In the genomic region with DNA sequence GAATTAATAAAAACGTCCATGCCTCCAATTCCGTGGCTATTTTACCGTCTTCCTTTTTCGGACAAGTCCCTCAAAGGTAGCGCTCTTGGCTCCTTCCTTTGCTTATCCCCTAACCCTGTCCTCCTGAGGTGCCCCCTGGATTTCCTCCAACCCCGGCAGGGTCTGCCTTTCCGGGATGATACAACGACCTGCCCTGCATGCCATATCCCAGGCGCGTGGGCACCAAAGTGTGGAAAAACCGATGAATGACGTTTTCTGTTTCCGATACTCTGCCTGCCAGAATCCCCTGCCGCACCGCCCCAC, we compare ENCODE assay signal across 9 cellular contexts. TPM values are rescaled to one million over a fixed set of nuclear protein-coding genes. Genes with fewer than 3 reads are reported as not detected.
A peak's percentile ranks its signal among the peaks of the same experiment; 100 is the strongest.
DNase-seq lines count a peak whose midpoint lies in the region; ATAC-seq, FAIRE-seq and TF ChIP-seq lines count a peak whose summit lies in the region.
"Had no signal": no experiment of that assay in that cellular context is flagged by ENCODE, and none has a peak within 500 bp of the region (broad histone marks: within the 10 kb centered on the region; RNA-seq: fewer than 3 reads in every experiment).

No MANE protein-coding gene starts in this region.

- peak overlapping the region; percentile 92 for H3K4me2 ChIP-seq in HepG2 (ENCODE audit: low read depth, low read length)

- H3K27me3 ChIP-seq in HepG2 (ENCODE audit: control insufficient read depth in 1 of 2, insufficient read depth in 2 of 2, low read length in 2 of 2) (no peaks in the 10 kb centered on the region), testis (no peaks in the 10 kb centered on the region)

- POLR2A ChIA-PET in activated CD4-positive, alpha-beta T cell treated with anti-CD3 and anti-CD28 coated beads, Interleukin-2, amount 10 ng/mL, durations not matched to agents 7 days and 5 days (lab: Charles Lee) = no interaction called here
- POLR2A ChIA-PET in HepG2 (lab: Yijun Ruan, JAX) = no interaction called here

- no peaks in the 10 kb centered on the region for H4K20me1 ChIP-seq in HepG2 (ENCODE audit: insufficient read depth, low read length)

- no peak for TF ChIP-seq EP300 in HepG2 (IDR thresholded peaks at IDR 0.05; ENCODE audit: low read depth in 2 of 2, low read length in 2 of 2)
- no peak for TF ChIP-seq EP300 in HepG2 (CRISPR knock-in tag; IDR thresholded peaks at IDR 0.05; ENCODE audit: borderline replicate concordance)

- H3K79me2 ChIP-seq in HepG2 (ENCODE audit: insufficient read depth, low read length) = peaks cover 3% of the 10 kb centered on the region

- H3K9ac ChIP-seq in HepG2 (ENCODE audit: insufficient read depth, low read depth, low read length) = peak overlapping the region; percentile 83

- H3K9me3 Mint-ChIP-seq in activated CD4-positive, alpha-beta T cell treated with anti-CD3 and anti-CD28 coated beads, Interleukin-2, amount 10 ng/mL, durations not matched to agents 7 days and 5 days = no peaks in the 10 kb centered on the region

- H3K36me3 ChIP-seq in HepG2 (replicated peaks in 1 of 2; ENCODE audit: control insufficient read depth in 1 of 2, insufficient read depth in 2 of 2, low read length in 2 of 2) (peaks cover 3 to 12% of the 10 kb centered on the region in 2 experiments; a peak in 2 of 5 replicates), testis (ENCODE audit: low read depth, missing control alignments) (no peaks in the 10 kb centered on the region)

- 70% methylated on average over 12 of the region's 15 CpGs for WGBS in HepG2 (ENCODE audit: low lambda C conversion rate)
- WGBS in testis, 2 donors = 16 to 20% methylated on average over 7 to 8 of the region's 15 CpGs

- BruUV-seq in HepG2 (replicated peaks; lab: Mats Ljungman, UMichigan) = no TSS peak

- intact Hi-C loops in HepG2 (cut with micrococcal nuclease; ENCODE audit: unreplicated experiment) (no loop called here), testis (cut with DNase I; ENCODE audit: low total_unique reads) (no loop called here)

- H3K4me3 ChIP-seq in astrocyte of the cerebellum (ENCODE audit: low read depth, low read length) (peak overlapping the region; percentile 72), HepG2 (replicated peaks in 1 of 3; ENCODE audit: insufficient read depth in 1 of 3, low read depth in 2 of 3, low read length in 3 of 3) (peak overlapping the region; percentile 77 to 81 (median 79); a peak in 5 of 6 replicates), testis (peak overlapping the region; percentile 57 to 71)

- DNase-seq in activated CD4-positive, alpha-beta T cell treated with anti-CD3 and anti-CD28 coated beads, Interleukin-2, amount 10 ng/mL, durations not matched to agents 7 days and 5 days = no peak
- no peak for DNase-seq in activated CD4-positive, alpha-beta T cell treated with anti-CD3 and anti-CD28 coated beads for 48 hours
- DNase-seq in astrocyte of the cerebellum (ENCODE audit: low read depth) (no peak), HepG2 (ENCODE audit: low spot score) (no peak), testis (peak; percentile 12), NCI-H226 (no peak), NCI-H2029 treated with DMSO at 0.1 percent for 48 hours (lab: John Stamatoyannopoulos, UW) (no peak), SIG-M5 treated with dmso at 0.1 percent for 504 hours (lab: John Stamatoyannopoulos, UW; ENCODE audit: unreplicated experiment) (no peak)

- ATAC-seq in HepG2 = no peak

- peak overlapping the region; percentile 96 for H3K27ac Mint-ChIP-seq in activated CD4-positive, alpha-beta T cell treated with anti-CD3 and anti-CD28 coated beads, Interleukin-2, amount 10 ng/mL, durations not matched to agents 7 days and 5 days

- H3K27me3 Mint-ChIP-seq in activated CD4-positive, alpha-beta T cell treated with anti-CD3 and anti-CD28 coated beads, Interleukin-2, amount 10 ng/mL, durations not matched to agents 7 days and 5 days = peaks cover 12% of the 10 kb centered on the region

- TF ChIP-seq RAD21 in HepG2 (CRISPR knock-in tag; IDR thresholded peaks at IDR 0.05) = no peak

- H2AFZ ChIP-seq in HepG2 (ENCODE audit: low read length) = peak overlapping the region; percentile 72

- peak overlapping the region; percentile 97 for H3K4me3 Mint-ChIP-seq in activated CD4-positive, alpha-beta T cell treated with anti-CD3 and anti-CD28 coated beads, Interleukin-2, amount 10 ng/mL, durations not matched to agents 7 days and 5 days

- no peaks in the 10 kb centered on the region for H3K9me3 ChIP-seq in HepG2 (ENCODE audit: low read length)
- no peaks in the 10 kb centered on the region for H3K9me3 ChIP-seq in testis

- in situ Hi-C loops in astrocyte of the cerebellum (cut with HindIII; ENCODE audit: low sequenced_read_pairs) (no loop called here), HepG2 (cut with HindIII; ENCODE audit: extremely low pct_ligation_motif_present, low pct_unique_long_range_greater_than_20kb) (no loop called here)

- no peak for FAIRE-seq in HepG2 (lab: Jason Lieb, UNC)

- TF ChIP-seq POLR2A in HepG2 (IDR thresholded peaks at IDR 0.05; ENCODE audit: insufficient read depth in 1 of 2, low read depth in 2 of 2, low read length in 2 of 2) (no peak), testis (IDR thresholded peaks at IDR 0.05) (no peak)

- H3K36me3 Mint-ChIP-seq in activated CD4-positive, alpha-beta T cell treated with anti-CD3 and anti-CD28 coated beads, Interleukin-2, amount 10 ng/mL, durations not matched to agents 7 days and 5 days (ENCODE audit: low read depth) = peaks cover 20% of the 10 kb centered on the region

- H3K27ac ChIP-seq in HepG2 (ENCODE audit: extremely low read length, insufficient read depth, low read length) = no peak overlapping the region
- H3K27ac ChIP-seq in testis = no peak overlapping the region

- CTCF ChIA-PET in activated CD4-positive, alpha-beta T cell treated with anti-CD3 and anti-CD28 coated beads, Interleukin-2, amount 10 ng/mL, durations not matched to agents 7 days and 5 days (lab: Charles Lee) = no interaction called here
- CTCF ChIA-PET in HepG2 (lab: Yijun Ruan, JAX; ENCODE audit: low intra/inter-chr PET ratio, low total read pairs) = no interaction called here

- H3K4me1 ChIP-seq in HepG2 (ENCODE audit: insufficient read depth, low read length) = 0 out of 2 replicates have a peak, but pooled peaks cover 4% of the 10 kb centered on the region
- no peaks in the 10 kb centered on the region for H3K4me1 ChIP-seq in testis

- no peak for TF ChIP-seq CTCF in astrocyte of the cerebellum (IDR thresholded peaks at IDR 0.05; ENCODE audit: low read depth, low read length, missing control alignments)
- no peak for TF ChIP-seq CTCF in HepG2 (CRISPR knock-in tag; IDR thresholded peaks at IDR 0.05)
- no peak for TF ChIP-seq CTCF in testis (IDR thresholded peaks at IDR 0.05)

- H3K4me1 Mint-ChIP-seq in activated CD4-positive, alpha-beta T cell treated with anti-CD3 and anti-CD28 coated beads, Interleukin-2, amount 10 ng/mL, durations not matched to agents 7 days and 5 days = peaks cover 9% of the 10 kb centered on the region

RNA-seq across cellular contexts. Expression of gene CSTF2, which starts 0.7 kb away (rescaled TPM):
- 10 to 100 TPM; 33.9 to 35.8 TPM for total RNA-seq in activated CD4-positive, alpha-beta T cell treated with anti-CD3 and anti-CD28 coated beads, Interleukin-2, amount 10 ng/mL, durations not matched to agents 7 days and 5 days
- total RNA-seq in HepG2 (2016; rRNA removed; fragmentation: Illumina TruSeq; extraction: Trizol) (26.7 and 37.1 TPM in 2 replicates), testis (10 to 100 TPM; 42.2 to 44.4 TPM)
- total RNA-seq in HepG2 (2016; cell fraction: cytosol; rRNA removed; fragmentation: Illumina TruSeq; extraction: Trizol; ENCODE audit: low read depth) = 2.6 TPM in 2 replicates
- total RNA-seq in HepG2 (2016; cell fraction: insoluble cytoplasmic fraction; rRNA removed; fragmentation: Illumina TruSeq; extraction: Trizol) = 28.4 and 38.8 TPM in 2 replicates
- 4.4 and 7.8 TPM in 2 replicates for total RNA-seq in HepG2 (2016; cell fraction: membrane; rRNA removed; fragmentation: Illumina TruSeq; extraction: Trizol)
- 15.9 and 17.5 TPM in 2 replicates for total RNA-seq in HepG2 (2016; cell fraction: nucleus; rRNA removed; fragmentation: Illumina TruSeq; extraction: Trizol)
- polyA plus RNA-seq in HepG2 (2011; rRNA removed) (17.5 and 19.7 TPM in 2 replicates), testis (ENCODE audit: insufficient read depth, low read depth, low replicate concordance) (33.2 TPM)
- 16.1 and 18.3 TPM in 2 replicates for polyA plus RNA-seq in HepG2 (2011; cell fraction: cytosol; rRNA removed)
- polyA plus RNA-seq in HepG2 (2011; cell fraction: nucleus; rRNA removed) = 22.1 and 24.2 TPM in 2 replicates
- polyA plus RNA-seq in HepG2 (2012) = 13.3 and 15.0 TPM in 2 replicates
- 1.8 and 2.3 TPM in 2 replicates for polyA plus RNA-seq in HepG2 (2016; cell fraction: cytosol; fragmentation: Illumina TruSeq; extraction: Trizol; ENCODE audit: low read depth)
- 36.3 and 37.4 TPM in 2 replicates for polyA plus RNA-seq in HepG2 (2016; cell fraction: insoluble cytoplasmic fraction; fragmentation: Illumina TruSeq; extraction: Trizol; ENCODE audit: low read depth)
- 3.6 and 3.7 TPM in 2 replicates for polyA plus RNA-seq in HepG2 (2016; cell fraction: membrane; fragmentation: Illumina TruSeq; extraction: Trizol; ENCODE audit: low read depth)
- polyA plus RNA-seq in HepG2 (2016; cell fraction: nucleus; fragmentation: Illumina TruSeq; extraction: Trizol; ENCODE audit: insufficient read depth, low read depth) = 18.3 and 22.2 TPM in 2 replicates
- polyA minus RNA-seq in HepG2 (2011; rRNA and poly(A)+ RNA removed; ENCODE audit: low replicate concordance) = 17.2 and 69.4 TPM in 2 replicates
- polyA minus RNA-seq in HepG2 (2011; cell fraction: cytosol; rRNA and poly(A)+ RNA removed) = 7.8 and 9.5 TPM in 2 replicates
- polyA minus RNA-seq in HepG2 (2011; cell fraction: nucleus; rRNA and poly(A)+ RNA removed) = 12.4 and 13.7 TPM in 2 replicates

RNA-seq across cellular contexts. Expression of gene NOX1, which starts 54.7 kb away (rescaled TPM):
- total RNA-seq in activated CD4-positive, alpha-beta T cell treated with anti-CD3 and anti-CD28 coated beads, Interleukin-2, amount 10 ng/mL, durations not matched to agents 7 days and 5 days = not detected
- not detected in 2 replicates for total RNA-seq in HepG2 (2016; rRNA removed; fragmentation: Illumina TruSeq; extraction: Trizol)
- not detected in 2 replicates for total RNA-seq in HepG2 (2016; cell fraction: cytosol; rRNA removed; fragmentation: Illumina TruSeq; extraction: Trizol; ENCODE audit: low read depth)
- total RNA-seq in HepG2 (2016; cell fraction: insoluble cytoplasmic fraction; rRNA removed; fragmentation: Illumina TruSeq; extraction: Trizol) = not detected in 2 replicates
- total RNA-seq in HepG2 (2016; cell fraction: membrane; rRNA removed; fragmentation: Illumina TruSeq; extraction: Trizol) = not detected in 2 replicates
- not detected in 2 replicates for total RNA-seq in HepG2 (2016; cell fraction: nucleus; rRNA removed; fragmentation: Illumina TruSeq; extraction: Trizol)
- 0.07 and 0.10 TPM in 2 replicates for polyA plus RNA-seq in HepG2 (2011; rRNA removed)
- 0.04 TPM in 1 of 2 replicates, not detected in the other for polyA plus RNA-seq in HepG2 (2011; cell fraction: cytosol; rRNA removed)
- polyA plus RNA-seq in HepG2 (2011; cell fraction: nucleus; rRNA removed) = not detected in 2 replicates
- polyA plus RNA-seq in HepG2 (2012) = 0.12 TPM in 1 of 2 replicates, not detected in the other
- polyA plus RNA-seq in HepG2 (2016; cell fraction: cytosol; fragmentation: Illumina TruSeq; extraction: Trizol; ENCODE audit: low read depth) = not detected in 2 replicates
- not detected in 2 replicates for polyA plus RNA-seq in HepG2 (2016; cell fraction: insoluble cytoplasmic fraction; fragmentation: Illumina TruSeq; extraction: Trizol; ENCODE audit: low read depth)
- polyA plus RNA-seq in HepG2 (2016; cell fraction: membrane; fragmentation: Illumina TruSeq; extraction: Trizol; ENCODE audit: low read depth) = not detected in 2 replicates
- not detected in 2 replicates for polyA plus RNA-seq in HepG2 (2016; cell fraction: nucleus; fragmentation: Illumina TruSeq; extraction: Trizol; ENCODE audit: insufficient read depth, low read depth)
- 0.21 TPM in 1 of 2 replicates, not detected in the other for polyA minus RNA-seq in HepG2 (2011; rRNA and poly(A)+ RNA removed; ENCODE audit: low replicate concordance)
- polyA minus RNA-seq in HepG2 (2011; cell fraction: cytosol; rRNA and poly(A)+ RNA removed) = not detected in 2 replicates
- not detected in 2 replicates for polyA minus RNA-seq in HepG2 (2011; cell fraction: nucleus; rRNA and poly(A)+ RNA removed)
- 1 to 10 TPM in 1 of 2 donors, not detected in 1; 1.2 TPM for total RNA-seq in testis
- polyA plus RNA-seq in testis (ENCODE audit: insufficient read depth, low read depth, low replicate concordance) = not detected
- total RNA-seq: renal cortical epithelial cell had no signal
